ENCODE assay signal across 15 cellular contexts in the genomic region with DNA sequence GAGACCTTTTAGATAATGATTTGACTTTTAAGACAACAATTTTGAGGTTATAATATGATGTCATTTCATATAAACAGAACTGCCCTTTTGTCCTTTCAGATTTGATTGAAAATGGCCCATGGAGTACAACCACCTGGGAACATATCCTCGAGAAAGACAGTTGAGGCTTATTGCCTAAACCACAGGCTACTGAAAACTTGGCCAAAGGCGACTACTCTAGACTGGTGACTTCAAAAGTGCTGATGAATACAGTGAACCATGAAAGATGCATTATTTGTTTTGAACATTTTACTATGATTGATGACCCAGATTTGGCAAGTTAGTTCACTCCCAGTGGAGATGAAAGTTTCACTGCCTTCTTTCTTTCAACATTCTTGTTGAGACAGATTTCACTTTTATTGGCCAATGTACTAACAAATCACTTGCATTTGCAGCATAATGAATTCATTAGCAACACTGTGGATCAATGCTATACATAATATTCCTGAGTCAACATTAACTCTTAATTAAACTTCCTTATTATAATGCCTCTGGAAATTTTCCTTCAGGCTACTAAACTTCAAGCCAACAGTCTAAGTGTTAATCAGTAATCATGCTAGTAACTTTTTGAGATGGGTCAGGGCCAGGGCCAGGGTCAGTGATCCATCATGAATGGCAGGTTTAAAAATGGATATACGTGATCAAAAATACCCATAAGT.
A peak's percentile ranks its signal among the peaks of the same experiment; 100 is the strongest.
DNase-seq lines count a peak whose midpoint lies in the region; ATAC-seq and TF ChIP-seq lines count a peak whose summit lies in the region.
"Had no signal": no experiment of that assay in that cellular context is flagged by ENCODE, and none has a peak within 500 bp of the region (broad histone marks: within the 10 kb centered on the region; RNA-seq: fewer than 3 reads in every experiment).

No MANE protein-coding gene starts in this region.

- peak overlapping the region; percentile 7; the same call in 1 of the 2 replicates for H3K27ac ChIP-seq in VCaP
- H3K27ac ChIP-seq: ascending aorta had no signal

- no TSS peak for BruUV-seq in Calu3 (replicated peaks; lab: Mats Ljungman, UMichigan)

- H3K4me1 Mint-ChIP-seq in type B pancreatic cell (ENCODE audit: unreplicated experiment) (peaks cover 22% of the 10 kb centered on the region), Calu3 (ENCODE audit: low read depth, unreplicated experiment) (no peaks in the 10 kb centered on the region)

- in situ Hi-C loops in ACHN (cut with HindIII; ENCODE audit: low pct_ligation_motif_present, low pct_unique_long_range_greater_than_20kb, low sequenced_read_pairs), result no loop called here

- H3K9me3 Mint-ChIP-seq in type B pancreatic cell (peaks cover 10% of the 10 kb centered on the region), Calu3 (ENCODE audit: low read depth, unreplicated experiment) (no peaks in the 10 kb centered on the region)
- H3K9me3 Mint-ChIP-seq: activated T-helper 1 cell treated with anti-CD3 and anti-CD28 coated beads, Interleukin-12 subunit alpha, Interleukin-12 subunit beta, Interleukin-2, Interleukin-4 antibody, amounts not matched to agents 30 ng/mL and 10 ng/mL and 1 ng/mL, durations not matched to agents 14 hours and 24 hours and 36 hours had no signal

- DNase-seq in NOMO-1 treated with DMSO at 0.1 percent for 48 hours (lab: John Stamatoyannopoulos, UW; ENCODE audit: unreplicated experiment), result peak; percentile 9
- DNase-seq in NOMO-1 (lab: John Stamatoyannopoulos, UW; ENCODE audit: unreplicated experiment in 2 of 2), result no peak
- DNase-seq in fibroblast of villous mesenchyme (ENCODE audit: low read depth), result peak; percentile 84
- DNase-seq in type B pancreatic cell (ENCODE audit: extremely low spot score, unreplicated experiment), result no peak
- no peak for DNase-seq in Calu3
- no peak for DNase-seq in ACHN
- DNase-seq: 8988T; activated CD4-positive, alpha-beta T cell treated with anti-CD3 and anti-CD28 coated beads, Interleukin-2, amount 50 U/mL, for 1 hour; left colon; MV-4-11; NCI-H2171 treated with DMSO at 0.1 percent for 48 hours had no signal

- intact Hi-C loops in Calu3 (cut with micrococcal nuclease; ENCODE audit: unreplicated experiment), result no loop called here

- H3K4me3 Mint-ChIP-seq in type B pancreatic cell, result peak overlapping the region; percentile 33
- no peak overlapping the region for H3K4me3 Mint-ChIP-seq in Calu3 (ENCODE audit: low read depth, unreplicated experiment)
- H3K4me3 Mint-ChIP-seq: activated T-helper 1 cell treated with anti-CD3 and anti-CD28 coated beads, Interleukin-12 subunit alpha, Interleukin-12 subunit beta, Interleukin-2, Interleukin-4 antibody, amounts not matched to agents 30 ng/mL and 10 ng/mL and 1 ng/mL, durations not matched to agents 14 hours and 24 hours and 36 hours had no signal

- no peak for ATAC-seq in GM21515 (IDR thresholded peaks at IDR 0.05; ENCODE audit: unreplicated experiment)
- ATAC-seq: left colon had no signal

- H3K27ac Mint-ChIP-seq in type B pancreatic cell (peak overlapping the region; percentile 73), Calu3 (ENCODE audit: unreplicated experiment) (no peak overlapping the region)
- H3K27ac Mint-ChIP-seq: activated T-helper 1 cell treated with anti-CD3 and anti-CD28 coated beads, Interleukin-12 subunit alpha, Interleukin-12 subunit beta, Interleukin-2, Interleukin-4 antibody, amounts not matched to agents 30 ng/mL and 10 ng/mL and 1 ng/mL, durations not matched to agents 14 hours and 24 hours and 36 hours had no signal

- TF ChIP-seq CTCF in VCaP (conservative IDR thresholded peaks at IDR 0.05) (no peak), fibroblast of villous mesenchyme (IDR thresholded peaks at IDR 0.05; ENCODE audit: insufficient read depth, low read depth, low read length) (no peak), type B pancreatic cell (conservative IDR thresholded peaks at IDR 0.05) (no peak), Calu3 (IDR thresholded peaks at IDR 0.05; ENCODE audit: unreplicated experiment) (no peak)

- H3K4me3 ChIP-seq in fibroblast of villous mesenchyme (ENCODE audit: low read depth, low read length), result no peak overlapping the region
- H3K4me3 ChIP-seq: ascending aorta had no signal

- H3K27me3 Mint-ChIP-seq in type B pancreatic cell (peaks cover 8% of the 10 kb centered on the region), Calu3 (ENCODE audit: unreplicated experiment) (no peaks in the 10 kb centered on the region)

- peaks cover 8% of the 10 kb centered on the region for H3K36me3 Mint-ChIP-seq in type B pancreatic cell
- no peaks in the 10 kb centered on the region for H3K36me3 Mint-ChIP-seq in Calu3 (ENCODE audit: insufficient read depth, unreplicated experiment)

- CTCF ChIA-PET in Calu3 (lab: Charles Lee), result no interaction called here

Comparison
In these comparisons a context has a peak if more than half of its experiments do, and no peak if none do; other contexts are left out.
1. DNase-seq: peak in NOMO-1 treated with DMSO at 0.1 percent for 48 hours (single experiment) and fibroblast of villous mesenchyme (single experiment); none in NOMO-1 (0 of 2), type B pancreatic cell (single experiment), Calu3 (single experiment) and ACHN (single experiment).